In genomic region chr10:43939389-43939938, GRCh38 we compare ENCODE assay signal across 19 cellular contexts.
DNase-seq lines count a peak whose midpoint lies in the region; ATAC-seq and TF ChIP-seq lines count a peak whose summit lies in the region.
"Had no signal": no experiment of that assay in that cellular context is flagged by ENCODE, and none has a peak within 500 bp of the region (broad histone marks: within the 10 kb centered on the region; RNA-seq: fewer than 3 reads in every experiment).

No MANE protein-coding gene starts in this region.

- peak overlapping the region; percentile 60 for H3K4me3 ChIP-seq in Karpas-422 (ENCODE audit: low read length)
- no peak overlapping the region for H3K4me3 ChIP-seq in SK-N-SH (ENCODE audit: low read depth in 2 of 2, low read length in 1 of 2)
- H3K4me3 ChIP-seq: colonic mucosa, tibial artery had no signal

- ATAC-seq in GM19395 (IDR thresholded peaks at IDR 0.05; ENCODE audit: unreplicated experiment) = peak; percentile 14
- ATAC-seq: left colon had no signal

- H3K9me2 ChIP-seq in Karpas-422 (replicated peaks; ENCODE audit: insufficient read depth, low read length) (no peaks in the 10 kb centered on the region), SK-N-SH (no peaks in the 10 kb centered on the region)

- TF ChIP-seq CTCF in SK-N-SH (IDR thresholded peaks at IDR 0.05) = no peak

- H3K79me2 ChIP-seq in Karpas-422 (ENCODE audit: low read length) = no peaks in the 10 kb centered on the region
- H3K79me2 ChIP-seq in SK-N-SH (ENCODE audit: insufficient read depth) = no peaks in the 10 kb centered on the region

- H3K4me1 ChIP-seq in Karpas-422 (ENCODE audit: low read length) = peaks cover 81% of the 10 kb centered on the region
- peaks cover 0 to 34% of the 10 kb centered on the region in 2 experiments; a peak in 2 of 4 replicates for H3K4me1 ChIP-seq in SK-N-SH (ENCODE audit: control insufficient read depth in 1 of 2, insufficient read depth in 2 of 2, low read depth in 1 of 2, low read length in 1 of 2)
- H3K4me1 ChIP-seq: colonic mucosa, tibial artery had no signal

- no peak for TF ChIP-seq EP300 in SK-N-SH (IDR thresholded peaks at IDR 0.05; ENCODE audit: borderline replicate concordance in 1 of 2, low read depth in 1 of 2, low read length in 1 of 2)

- peak overlapping the region; percentile 77 for H3K9ac ChIP-seq in Karpas-422 (ENCODE audit: low read length)
- H3K9ac ChIP-seq in SK-N-SH = no peak overlapping the region

- H3F3A ChIP-seq in SK-N-SH (replicated peaks; ENCODE audit: insufficient read depth) = no peaks in the 10 kb centered on the region

- no peak for TF ChIP-seq RAD21 in SK-N-SH (IDR thresholded peaks at IDR 0.05; ENCODE audit: low read length)

- POLR2A ChIA-PET in SK-N-SH (lab: Yijun Ruan, JAX) = no interaction called here

- H3K27ac ChIP-seq in Karpas-422 (ENCODE audit: low read length) (peak overlapping the region; percentile 100), SK-N-SH (ENCODE audit: low read depth in 2 of 2, low read length in 1 of 2) (peak overlapping the region in 1 of 2 experiments; percentile 58; a peak in 1 of 4 replicates)
- H3K27ac ChIP-seq: colonic mucosa, neutrophil, tibial artery had no signal

- no peak overlapping the region for H2AFZ ChIP-seq in Karpas-422 (ENCODE audit: low read length)
- no peak overlapping the region for H2AFZ ChIP-seq in SK-N-SH (ENCODE audit: low read depth)

- H3K9me3 ChIP-seq in Karpas-422 (ENCODE audit: low read length) = no peaks in the 10 kb centered on the region
- 0 out of 2 replicates have a peak, but pooled peaks cover 1% of the 10 kb centered on the region for H3K9me3 ChIP-seq in SK-N-SH
- H3K9me3 ChIP-seq: colonic mucosa, neutrophil, tibial artery had no signal

- CTCF ChIA-PET in SK-N-SH (lab: Yijun Ruan, JAX) = interaction anchor here (1.3 kb wide), 2 partner anchors 11 to 372 kb away, joined by 3 read pairs; no protein-coding TSS in a partner anchor

- H3K4me2 ChIP-seq in Karpas-422 (ENCODE audit: low read depth, low read length, poor library complexity, severe bottlenecking) (peak overlapping the region; percentile 79), SK-N-SH (no peak overlapping the region)

- H4K20me1 ChIP-seq in Karpas-422 (ENCODE audit: insufficient read depth, low read depth, low read length) (no peaks in the 10 kb centered on the region), SK-N-SH (ENCODE audit: insufficient read depth) (no peaks in the 10 kb centered on the region)

- H3K27me3 ChIP-seq in Karpas-422 (ENCODE audit: low read length) = no peaks in the 10 kb centered on the region
- H3K27me3 ChIP-seq in SK-N-SH (ENCODE audit: insufficient read depth) = no peaks in the 10 kb centered on the region
- H3K27me3 ChIP-seq: colonic mucosa, tibial artery had no signal

- DNase-seq in Ammon's horn (ENCODE audit: low spot score) (peak; percentile 0), Karpas-422 (peak; percentile 95), islet precursor cell (peak; percentile 24), HUDEP-2 (lab: John Stamatoyannopoulos, UW; ENCODE audit: unreplicated experiment in 76 of 76) (no peak), SK-N-SH (no peak), activated T-cell treated with anti-CD3 and anti-CD28 coated beads for 4 hours (no peak)
- no peak for DNase-seq in activated effector memory CD4-positive, alpha-beta T cell treated with Interleukin-2 at 50 U/mL for 16 hours
- DNase-seq: activated CD4-positive, alpha-beta T cell treated with anti-CD3 and anti-CD28 coated beads, Interleukin-2, amount 10 ng/mL, durations not matched to agents 24 days and 14 days; CD4-positive, alpha-beta T cell; colonic mucosa; DMS79; left colon; MV-4-11; NCI-H2029; stimulated activated CD4-positive, alpha-beta T cell treated with anti-CD3 and anti-CD28 coated beads, Interleukin-15, amount 100 ng/mL, for 24 hours; stimulated activated naive CD4-positive, alpha-beta T cell; tibial artery had no signal

- 50% methylated on average over 6 of the region's 6 CpGs for WGBS in SK-N-SH (ENCODE audit: low lambda C conversion rate)

- H3K36me3 ChIP-seq in Karpas-422 (ENCODE audit: insufficient read depth, low read length) (no peaks in the 10 kb centered on the region), SK-N-SH (replicated peaks in 1 of 2; ENCODE audit: control insufficient read depth in 1 of 2, insufficient read depth in 2 of 2, low read length in 1 of 2) (no peaks in the 10 kb centered on the region)
- H3K36me3 ChIP-seq: colonic mucosa, neutrophil, tibial artery had no signal

TF ChIP-seq in SK-N-SH, 30 proteins besides CTCF, POLR2A, EP300 and RAD21:
- TF ChIP-seq RXRA (IDR thresholded peaks at IDR 0.05; ENCODE audit: borderline replicate concordance, low read depth) = no peak
- no peak for TF ChIP-seq JUND (IDR thresholded peaks at IDR 0.05)
- TF ChIP-seq TEAD4 (IDR thresholded peaks at IDR 0.05; ENCODE audit: borderline replicate concordance, insufficient read depth) = no peak
- TF ChIP-seq FOXM1 (IDR thresholded peaks at IDR 0.05; ENCODE audit: low read depth) = no peak
- TF ChIP-seq SMC3 (IDR thresholded peaks at IDR 0.05; ENCODE audit: low read depth, low read length) = no peak
- no peak for TF ChIP-seq GATA2 (CRISPR knock-in tag; IDR thresholded peaks at IDR 0.05)
- TF ChIP-seq RCOR1 (IDR thresholded peaks at IDR 0.05; ENCODE audit: low read length) = no peak
- TF ChIP-seq MXI1 (IDR thresholded peaks at IDR 0.05; ENCODE audit: low read depth, low read length) = no peak
- no peak for TF ChIP-seq YY1 (IDR thresholded peaks at IDR 0.05; ENCODE audit: low read depth)
- TF ChIP-seq IRF3 (IDR thresholded peaks at IDR 0.05; ENCODE audit: low read depth, low read length) = no peak
- TF ChIP-seq ZBTB33 (IDR thresholded peaks at IDR 0.05; ENCODE audit: borderline replicate concordance, low read depth) = no peak
- TF ChIP-seq POLR2AphosphoS5 (IDR thresholded peaks at IDR 0.05; ENCODE audit: low read depth, low read length) = no peak
- no peak for TF ChIP-seq PBX3 (IDR thresholded peaks at IDR 0.05)
- TF ChIP-seq TCF12 (IDR thresholded peaks at IDR 0.05) = no peak
- no peak for TF ChIP-seq NRF1 (IDR thresholded peaks at IDR 0.05; ENCODE audit: low read depth, low read length)
- no peak for TF ChIP-seq GABPA (IDR thresholded peaks at IDR 0.05; ENCODE audit: low read depth)
- no peak for TF ChIP-seq USF2 (IDR thresholded peaks at IDR 0.05; ENCODE audit: borderline replicate concordance, low read depth, low read length)
- TF ChIP-seq FOSL2 (IDR thresholded peaks at IDR 0.05; ENCODE audit: borderline replicate concordance, low read depth) = no peak

Comparison
In these comparisons a context has a peak if more than half of its experiments do, and no peak if none do; other contexts are left out.
1. DNase-seq: peak in Ammon's horn (single experiment), Karpas-422 (single experiment) and islet precursor cell (single experiment); none in HUDEP-2 (0 of 76), SK-N-SH (single experiment), activated effector memory CD4-positive, alpha-beta T cell treated with Interleukin-2 at 50 U/mL for 16 hours (single experiment) and activated T-cell treated with anti-CD3 and anti-CD28 coated beads for 4 hours (single experiment).